8 cellular contexts compared by ENCODE assay signal in genomic region chr11:66637557-66638176, GRCh38. TPM values are rescaled to one million over a fixed set of nuclear protein-coding genes. Genes with fewer than 3 reads are reported as not detected.
DNase-seq lines count a peak whose midpoint lies in the region; ATAC-seq and TF ChIP-seq lines count a peak whose summit lies in the region.

No MANE protein-coding gene starts in this region.

- TF ChIP-seq CTCF in 22Rv1 (IDR thresholded peaks at IDR 0.05) (no peak), H9 (conservative IDR thresholded peaks at IDR 0.05) (no peak), stomach (IDR thresholded peaks at IDR 0.05) (peak in 1 of 7 experiments; percentile 8)

- intact Hi-C loops in stomach (cut with DNase I; ENCODE audit: low total_unique reads) = no loop called here

- H3K79me2 ChIP-seq in H9 (ENCODE audit: insufficient read depth, low read length) = peaks cover 39% of the 10 kb centered on the region

- H3K23ac ChIP-seq in H9 (ENCODE audit: insufficient read length, low read depth, low read length) = no peak overlapping the region

- peak overlapping the region; percentile 92 for H3K18ac ChIP-seq in H9 (ENCODE audit: insufficient read length, low read depth, low read length)

- H3K4me1 Mint-ChIP-seq in H9 = peaks cover 47 to 51% of the 10 kb centered on the region in 2 experiments
- H3K4me1 Mint-ChIP-seq in activated CD8-positive, alpha-beta T cell treated with anti-CD3 and anti-CD28 coated beads, Interleukin-2, amount 10 ng/mL, durations not matched to agents 7 days and 5 days (ENCODE audit: low read depth) = peaks cover 54% of the 10 kb centered on the region

- WGBS in H9 (ENCODE audit: extremely low coverage, insufficient read length, low lambda C conversion rate) = no CpG with 5 or more reads among the region's 12 CpGs
- 36 to 42% (median 40%) methylated on average over 12 of the region's 12 CpGs for WGBS in stomach, 5 donors

- H3K4me3 Mint-ChIP-seq in H9 = peak overlapping the region; percentile 99 to 100
- peak overlapping the region; percentile 98 for H3K4me3 Mint-ChIP-seq in activated CD8-positive, alpha-beta T cell treated with anti-CD3 and anti-CD28 coated beads, Interleukin-2, amount 10 ng/mL, durations not matched to agents 7 days and 5 days

- no peak for TF ChIP-seq EP300 in stomach (IDR thresholded peaks at IDR 0.05)

- DNase-seq in H9 (no peak), stomach (no peak), mesenteric fat pad (ENCODE audit: low spot score) (no peak), DMS153 treated with DMSO at 0.1 percent for 48 hours (lab: John Stamatoyannopoulos, UW; ENCODE audit: unreplicated experiment) (no peak)
- peak; percentile 22 for DNase-seq in activated CD8-positive, alpha-beta T cell treated with anti-CD3 and anti-CD28 coated beads, Interleukin-2, amount 10 ng/mL, durations not matched to agents 7 days and 5 days

- peak overlapping the region; percentile 63 for H4K8ac ChIP-seq in H9 (replicated peaks; ENCODE audit: insufficient read length, low read depth, low read length)

- peaks cover 12% of the 10 kb centered on the region for H3K23me2 ChIP-seq in H9 (ENCODE audit: insufficient read length, low read depth, low read length, poor library complexity, severe bottlenecking)

- no peak overlapping the region for H3T11ph ChIP-seq in H9 (ENCODE audit: low read length)

- no peak overlapping the region for H2BK12ac ChIP-seq in H9 (ENCODE audit: insufficient read length, low read depth, low read length)

- no peak overlapping the region for H2BK120ac ChIP-seq in H9 (ENCODE audit: low read depth, low read length, poor library complexity, severe bottlenecking)

- no peak overlapping the region for H2AK5ac ChIP-seq in H9 (ENCODE audit: insufficient read length, low read length)

- no peaks in the 10 kb centered on the region for H3K9me3 Mint-ChIP-seq in H9
- no peaks in the 10 kb centered on the region for H3K9me3 Mint-ChIP-seq in activated CD8-positive, alpha-beta T cell treated with anti-CD3 and anti-CD28 coated beads, Interleukin-2, amount 10 ng/mL, durations not matched to agents 7 days and 5 days (ENCODE audit: insufficient read depth)

- H3K79me1 ChIP-seq in H9 (ENCODE audit: insufficient read depth, low read depth, low read length, poor library complexity, severe bottlenecking) = no peaks in the 10 kb centered on the region

- peak overlapping the region; percentile 95 for H3K14ac ChIP-seq in H9 (ENCODE audit: insufficient read depth, low read length)

- peak overlapping the region; percentile 86 for H3K27ac ChIP-seq in 22Rv1
- H3K27ac ChIP-seq in H9 (ENCODE audit: insufficient read length, low read depth, low read length) = peak overlapping the region; percentile 70
- H3K27ac ChIP-seq in iPS-18a (ENCODE audit: low read length) = peak overlapping the region; percentile 94
- H3K27ac ChIP-seq in stomach = peak overlapping the region; percentile 91 to 94 (median 93)

- POLR2A ChIA-PET in activated CD8-positive, alpha-beta T cell treated with anti-CD3 and anti-CD28 coated beads, Interleukin-2, amount 10 ng/mL, durations not matched to agents 7 days and 5 days (lab: Charles Lee) = interaction anchor here (0.7 to 6.3 kb wide), 20 partner anchors 9 to 265 kb away, joined by 3 to 78 read pairs (median 4); partner anchors contain the start of genes ACTN3, CCDC87, CCS and RBM14

- peaks cover 2% of the 10 kb centered on the region; the same call in 1 of the 2 replicates for H3K27me3 Mint-ChIP-seq in H9 (ENCODE audit: low read depth)
- no peaks in the 10 kb centered on the region for H3K27me3 Mint-ChIP-seq in activated CD8-positive, alpha-beta T cell treated with anti-CD3 and anti-CD28 coated beads, Interleukin-2, amount 10 ng/mL, durations not matched to agents 7 days and 5 days (ENCODE audit: low read depth)

- H2BK15ac ChIP-seq in H9 (ENCODE audit: low read depth, low read length) = no peak overlapping the region

- H3K4me1 ChIP-seq in H9 (ENCODE audit: insufficient read depth, low read length) (peaks cover 3% of the 10 kb centered on the region), iPS-18a (ENCODE audit: control insufficient read depth, low read depth, low read length) (peaks cover 36% of the 10 kb centered on the region), stomach (peaks cover 45 to 66% (median 54%) of the 10 kb centered on the region in 4 donors)

- no peaks in the 10 kb centered on the region for H3K27me3 ChIP-seq in H9 (ENCODE audit: insufficient read depth, low read length)
- H3K27me3 ChIP-seq in iPS-18a (ENCODE audit: control insufficient read depth, insufficient read depth, low read length) = no peaks in the 10 kb centered on the region
- no peaks in the 10 kb centered on the region for H3K27me3 ChIP-seq in stomach

- H2BK20ac ChIP-seq in H9 (ENCODE audit: low read depth, low read length, poor library complexity, severe bottlenecking) = no peak overlapping the region

- no peaks in the 10 kb centered on the region for H4K20me1 ChIP-seq in H9 (ENCODE audit: control insufficient read depth, insufficient read depth, insufficient read length)

- H3K9me3 ChIP-seq in H9 (ENCODE audit: control insufficient read depth, low read depth, low read length) = no peaks in the 10 kb centered on the region
- no peaks in the 10 kb centered on the region for H3K9me3 ChIP-seq in iPS-18a (ENCODE audit: control insufficient read depth, low read depth, low read length)
- H3K9me3 ChIP-seq in stomach = no peaks in the 10 kb centered on the region

- H3K4me2 ChIP-seq in H9 (ENCODE audit: insufficient read depth, insufficient read length, low read length) = peak overlapping the region; percentile 70

- H3K36me3 ChIP-seq in iPS-18a (ENCODE audit: control insufficient read depth, low read depth, low read length) (peaks cover 32% of the 10 kb centered on the region), stomach (peaks cover 24 to 60% (median 46%) of the 10 kb centered on the region in 4 donors)

- no peak overlapping the region for H4K91ac ChIP-seq in H9 (ENCODE audit: insufficient read length, low read depth, low read length)

- H3K9ac ChIP-seq in H9 (ENCODE audit: extremely low read depth, insufficient read length, low read length) (peak overlapping the region; percentile 87), iPS-18a (ENCODE audit: low read length) (peak overlapping the region; percentile 100)

- peak overlapping the region; percentile 41 for H4K5ac ChIP-seq in H9 (ENCODE audit: insufficient read length, low read depth, low read length)

- H3K4ac ChIP-seq in H9 (ENCODE audit: low read depth, low read length) = no peak overlapping the region; the same call in 1 of the 2 replicates

- H2BK5ac ChIP-seq in H9 (ENCODE audit: insufficient read length, low read length) = peak overlapping the region; percentile 11

- H3K27ac Mint-ChIP-seq in H9 = peak overlapping the region; percentile 99 to 100 (median 99)
- peak overlapping the region; percentile 98 for H3K27ac Mint-ChIP-seq in activated CD8-positive, alpha-beta T cell treated with anti-CD3 and anti-CD28 coated beads, Interleukin-2, amount 10 ng/mL, durations not matched to agents 7 days and 5 days

- H3K4me3 ChIP-seq in iPS-18a (ENCODE audit: low read length) (peak overlapping the region; percentile 68), stomach (peak overlapping the region; percentile 74 to 88 (median 82))

- no peak overlapping the region for H3K56ac ChIP-seq in H9 (ENCODE audit: insufficient read length, low read depth, low read length)

- CTCF ChIA-PET in activated CD8-positive, alpha-beta T cell treated with anti-CD3 and anti-CD28 coated beads, Interleukin-2, amount 10 ng/mL, durations not matched to agents 7 days and 5 days (lab: Charles Lee) = interaction anchor here (0.7 to 4.3 kb wide), 22 partner anchors 8 to 249 kb away, joined by 3 to 32 read pairs (median 4); partner anchors contain the start of genes CCDC87, CCS, DPP3 and PELI3

- TF ChIP-seq POLR2A in stomach (IDR thresholded peaks at IDR 0.05) = no peak

- no peak overlapping the region for H2AFZ ChIP-seq in H9 (ENCODE audit: low read length)

- no peak for ATAC-seq in activated CD8-positive, alpha-beta T cell treated with anti-CD3 and anti-CD28 coated beads, Interleukin-2, amount 10 ng/mL, durations not matched to agents 7 days and 5 days
- no peak for ATAC-seq in HG03460 (IDR thresholded peaks at IDR 0.05; ENCODE audit: unreplicated experiment)

- peaks cover 32 to 76% (median 56%) of the 10 kb centered on the region in 3 experiments for H3K36me3 Mint-ChIP-seq in H9 (ENCODE audit: insufficient read depth in 1 of 3, low read depth in 3 of 3)
- peaks cover 72% of the 10 kb centered on the region for H3K36me3 Mint-ChIP-seq in activated CD8-positive, alpha-beta T cell treated with anti-CD3 and anti-CD28 coated beads, Interleukin-2, amount 10 ng/mL, durations not matched to agents 7 days and 5 days (ENCODE audit: low read depth)

RNA-seq across cellular contexts. Expression of gene RBM4, which starts 0.8 kb away (rescaled TPM):
- 264 and 272 TPM in 2 replicates for total RNA-seq in H9 (2021)
- 100 to 1,000 TPM; 118 to 121 TPM for total RNA-seq in activated CD8-positive, alpha-beta T cell treated with anti-CD3 and anti-CD28 coated beads, Interleukin-2, amount 10 ng/mL, durations not matched to agents 7 days and 5 days
- total RNA-seq in stomach = 100 to 1,000 TPM in 2 of 5 donors, 10 to 100 TPM in 3; 44.3 to 136 (median 98.4) TPM
- polyA plus RNA-seq in stomach = 100 to 1,000 TPM in 1 of 3 donors, 10 to 100 TPM in 2; 89.1 to 107 (median 90.4) TPM
- total RNA-seq in mesenteric fat pad = 95.7 TPM

RNA-seq across cellular contexts. Expression of gene RBM14, which starts 21.2 kb away (rescaled TPM):
- 164 and 171 TPM in 2 replicates for total RNA-seq in H9 (2021)
- total RNA-seq in activated CD8-positive, alpha-beta T cell treated with anti-CD3 and anti-CD28 coated beads, Interleukin-2, amount 10 ng/mL, durations not matched to agents 7 days and 5 days = 100 to 1,000 TPM; 168 to 182 TPM
- total RNA-seq in stomach = 100 to 1,000 TPM in 1 of 5 donors, 10 to 100 TPM in 3, 1 to 10 TPM in 1; 9.9 to 233 (median 54.9) TPM
- polyA plus RNA-seq in stomach = 10 to 100 TPM; 19.7 to 28.4 (median 20.2) TPM
- total RNA-seq in mesenteric fat pad = 64.0 TPM

RNA-seq across cellular contexts. Expression of gene RBM4B, which starts 40.0 kb away (rescaled TPM):
- total RNA-seq in H9 (2021) (34.0 and 36.9 TPM in 2 replicates), stomach (10 to 100 TPM in 4 of 5 donors, not detected in 1; 15.6 to 61.4 (median 22.0) TPM), mesenteric fat pad (8.0 TPM)
- 10 to 100 TPM; 18.7 to 21.5 TPM for total RNA-seq in activated CD8-positive, alpha-beta T cell treated with anti-CD3 and anti-CD28 coated beads, Interleukin-2, amount 10 ng/mL, durations not matched to agents 7 days and 5 days
- 10 to 100 TPM; 11.3 to 16.1 (median 11.6) TPM for polyA plus RNA-seq in stomach

RNA-seq across cellular contexts. Expression of gene CCS, which starts 44.7 kb away (rescaled TPM):
- total RNA-seq in H9 (2021) (57.5 and 61.1 TPM in 2 replicates), stomach (100 to 1,000 TPM in 1 of 5 donors, 10 to 100 TPM in 4; 19.3 to 131 (median 40.3) TPM), mesenteric fat pad (31.5 TPM)
- 10 to 100 TPM; 29.3 to 32.5 TPM for total RNA-seq in activated CD8-positive, alpha-beta T cell treated with anti-CD3 and anti-CD28 coated beads, Interleukin-2, amount 10 ng/mL, durations not matched to agents 7 days and 5 days
- 10 to 100 TPM; 48.0 to 83.2 (median 70.1) TPM for polyA plus RNA-seq in stomach

RNA-seq across cellular contexts. Expression of gene CCDC87, which starts 44.8 kb away (rescaled TPM):
- total RNA-seq in H9 (2021) (0.88 and 1.1 TPM in 2 replicates), stomach (10 to 100 TPM in 1 of 5 donors, under 1 TPM in 1, not detected in 3; 0.45 to 15.9 TPM), mesenteric fat pad (not detected)
- under 1 TPM; 0.55 to 0.70 TPM for total RNA-seq in activated CD8-positive, alpha-beta T cell treated with anti-CD3 and anti-CD28 coated beads, Interleukin-2, amount 10 ng/mL, durations not matched to agents 7 days and 5 days
- polyA plus RNA-seq in stomach = under 1 TPM in 2 of 3 donors, not detected in 1; 0.05 to 0.12 TPM
